Comparison of ENCODE assay signal across 1 cellular context in the genomic region with DNA sequence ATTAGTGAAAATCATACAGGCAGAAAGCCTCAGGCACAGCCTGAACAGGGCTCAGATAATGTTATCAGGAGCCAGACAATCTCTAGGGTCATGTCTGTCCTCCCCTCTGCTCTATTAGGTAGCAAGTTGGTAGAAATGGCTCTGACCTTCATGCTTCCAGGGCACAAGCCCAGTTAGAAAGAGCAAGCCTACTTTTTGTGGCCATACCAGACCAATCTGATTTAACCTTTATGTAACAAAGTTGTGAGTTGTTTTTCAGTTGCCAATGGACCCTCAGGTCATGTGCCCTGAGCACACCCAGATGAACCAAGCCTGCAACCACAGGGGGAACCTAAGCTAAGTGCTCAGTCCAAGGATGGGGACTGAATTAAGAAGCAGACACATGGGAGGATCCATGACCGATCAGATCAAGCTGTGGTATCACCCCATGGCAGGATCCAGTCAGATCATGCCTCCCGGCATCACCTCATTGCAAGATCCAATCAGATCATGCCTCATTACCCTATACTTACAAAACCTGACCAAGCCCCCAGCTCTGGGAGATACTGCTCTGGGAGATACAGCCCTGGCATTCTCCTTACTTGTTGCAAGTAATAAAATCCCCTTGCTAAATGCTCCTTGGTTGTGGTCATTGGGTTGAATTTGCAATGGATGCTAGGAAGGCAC.
TF ChIP-seq lines count a peak whose summit lies in the region.

No MANE protein-coding gene starts in this region.

TF ChIP-seq in K562, 482 proteins besides CTCF, POLR2A, EP300 and RAD21 (continued from another document and continues in another):
- TF ChIP-seq NR2C2 (CRISPR knock-in tag; IDR thresholded peaks at IDR 0.05) (no peak), NR2C2 (tag; IDR thresholded peaks at IDR 0.05) (peak; percentile 56), SMARCE1 (IDR thresholded peaks at IDR 0.05) (0 out of 2 replicates have a peak, but pooled peaks have one; percentile 28), HBP1 (CRISPR knock-in tag; IDR thresholded peaks at IDR 0.05) (no peak), POLR2AphosphoS5 (IDR thresholded peaks at IDR 0.05; ENCODE audit: control insufficient read depth, insufficient read depth, low read depth, low read length) (0 out of 2 replicates have a peak, but pooled peaks have one; percentile 13), ZBTB5 (IDR thresholded peaks at IDR 0.05) (no peak), DMBX1 (CRISPR knock-in tag; IDR thresholded peaks at IDR 0.05; ENCODE audit: borderline replicate concordance) (peak; percentile 34; the same call in 1 of the 2 replicates), PHTF2 (CRISPR knock-in tag; IDR thresholded peaks at IDR 0.05) (no peak), TEAD4 (IDR thresholded peaks at IDR 0.05; ENCODE audit: low read length) (peak; percentile 71), TEAD4 (CRISPR knock-in tag; IDR thresholded peaks at IDR 0.05; ENCODE audit: borderline replicate concordance) (no peak), GABPA (tag; conservative IDR thresholded peaks at IDR 0.05; ENCODE audit: low read depth) (peak; percentile 18; the same call in 1 of the 2 replicates), NUFIP1 (IDR thresholded peaks at IDR 0.05; ENCODE audit: partially characterized antibody) (no peak), ZNF134 (CRISPR knock-in tag; conservative IDR thresholded peaks at IDR 0.05) (no peak), FOXP1 (CRISPR knock-in tag; IDR thresholded peaks at IDR 0.05) (no peak), BHLHE40 (IDR thresholded peaks at IDR 0.05; ENCODE audit: low read length) (peak; percentile 53; the same call in 1 of the 2 replicates), CBFA2T2 (conservative IDR thresholded peaks at IDR 0.05) (peak; percentile 51), ETS1 (conservative IDR thresholded peaks at IDR 0.05; ENCODE audit: control insufficient read depth, low read depth, low read length) (no peak), UBTF (IDR thresholded peaks at IDR 0.05; ENCODE audit: borderline replicate concordance in 1 of 2, low read depth in 2 of 2, low read length in 2 of 2) (0 out of 4 replicates have a peak, but pooled peaks of 1 of the 2 experiments have one; percentile 56), MGA (IDR thresholded peaks at IDR 0.05) (peak; percentile 27; the same call in 1 of the 2 replicates)
- TF ChIP-seq, protein P1, sequence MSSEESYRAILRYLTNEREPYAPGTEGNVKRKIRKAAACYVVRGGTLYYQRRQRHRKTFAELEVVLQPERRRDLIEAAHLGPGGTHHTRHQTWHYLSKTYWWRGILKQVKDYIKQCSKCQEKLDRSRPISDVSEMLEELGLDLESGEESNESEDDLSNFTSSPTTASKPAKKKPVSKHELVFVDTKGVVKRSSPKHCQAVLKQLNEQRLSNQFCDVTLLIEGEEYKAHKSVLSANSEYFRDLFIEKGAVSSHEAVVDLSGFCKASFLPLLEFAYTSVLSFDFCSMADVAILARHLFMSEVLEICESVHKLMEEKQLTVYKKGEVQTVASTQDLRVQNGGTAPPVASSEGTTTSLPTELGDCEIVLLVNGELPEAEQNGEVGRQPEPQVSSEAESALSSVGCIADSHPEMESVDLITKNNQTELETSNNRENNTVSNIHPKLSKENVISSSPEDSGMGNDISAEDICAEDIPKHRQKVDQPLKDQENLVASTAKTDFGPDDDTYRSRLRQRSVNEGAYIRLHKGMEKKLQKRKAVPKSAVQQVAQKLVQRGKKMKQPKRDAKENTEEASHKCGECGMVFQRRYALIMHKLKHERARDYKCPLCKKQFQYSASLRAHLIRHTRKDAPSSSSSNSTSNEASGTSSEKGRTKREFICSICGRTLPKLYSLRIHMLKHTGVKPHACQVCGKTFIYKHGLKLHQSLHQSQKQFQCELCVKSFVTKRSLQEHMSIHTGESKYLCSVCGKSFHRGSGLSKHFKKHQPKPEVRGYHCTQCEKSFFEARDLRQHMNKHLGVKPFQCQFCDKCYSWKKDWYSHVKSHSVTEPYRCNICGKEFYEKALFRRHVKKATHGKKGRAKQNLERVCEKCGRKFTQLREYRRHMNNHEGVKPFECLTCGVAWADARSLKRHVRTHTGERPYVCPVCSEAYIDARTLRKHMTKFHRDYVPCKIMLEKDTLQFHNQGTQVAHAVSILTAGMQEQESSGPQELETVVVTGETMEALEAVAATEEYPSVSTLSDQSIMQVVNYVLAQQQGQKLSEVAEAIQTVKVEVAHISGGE (CRISPR knock-in tag; IDR thresholded peaks at IDR 0.05) = peak in 2 of 3 experiments; percentile 47 to 97; a peak in 3 of 6 replicates
- TF ChIP-seq, protein P2, sequence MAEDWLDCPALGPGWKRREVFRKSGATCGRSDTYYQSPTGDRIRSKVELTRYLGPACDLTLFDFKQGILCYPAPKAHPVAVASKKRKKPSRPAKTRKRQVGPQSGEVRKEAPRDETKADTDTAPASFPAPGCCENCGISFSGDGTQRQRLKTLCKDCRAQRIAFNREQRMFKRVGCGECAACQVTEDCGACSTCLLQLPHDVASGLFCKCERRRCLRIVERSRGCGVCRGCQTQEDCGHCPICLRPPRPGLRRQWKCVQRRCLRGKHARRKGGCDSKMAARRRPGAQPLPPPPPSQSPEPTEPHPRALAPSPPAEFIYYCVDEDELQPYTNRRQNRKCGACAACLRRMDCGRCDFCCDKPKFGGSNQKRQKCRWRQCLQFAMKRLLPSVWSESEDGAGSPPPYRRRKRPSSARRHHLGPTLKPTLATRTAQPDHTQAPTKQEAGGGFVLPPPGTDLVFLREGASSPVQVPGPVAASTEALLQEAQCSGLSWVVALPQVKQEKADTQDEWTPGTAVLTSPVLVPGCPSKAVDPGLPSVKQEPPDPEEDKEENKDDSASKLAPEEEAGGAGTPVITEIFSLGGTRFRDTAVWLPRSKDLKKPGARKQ (CRISPR knock-in tag; IDR thresholded peaks at IDR 0.05) = no peak
